ENCODE assay signal across 1 cellular context in the genomic region with DNA sequence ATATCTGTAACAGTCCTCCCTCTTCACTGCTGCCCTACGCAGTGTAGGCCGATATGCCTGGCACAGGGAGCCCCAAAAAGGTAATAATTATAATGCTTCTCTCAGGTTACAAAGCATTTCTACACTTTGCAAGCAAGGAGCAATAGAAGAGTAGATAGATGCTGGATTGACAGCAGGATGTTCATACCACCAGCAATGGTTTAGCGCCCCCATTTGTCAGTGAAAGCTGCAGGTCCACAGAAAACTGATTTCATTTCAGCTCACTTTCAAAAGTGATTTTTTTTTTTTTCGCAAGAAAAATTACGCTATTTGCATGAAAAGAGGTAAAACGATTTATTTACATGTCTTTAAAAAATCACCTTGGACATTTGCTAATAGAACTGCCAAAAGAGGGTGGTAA.
TF ChIP-seq lines count a peak whose summit lies in the region.

No MANE protein-coding gene starts in this region.

TF ChIP-seq in SK-N-SH treated with all-trans-retinoic acid at 6 μM for 48 hours, 23 proteins besides CTCF, POLR2A, EP300 and RAD21 (continued from another document):
- TF ChIP-seq, protein P1, sequence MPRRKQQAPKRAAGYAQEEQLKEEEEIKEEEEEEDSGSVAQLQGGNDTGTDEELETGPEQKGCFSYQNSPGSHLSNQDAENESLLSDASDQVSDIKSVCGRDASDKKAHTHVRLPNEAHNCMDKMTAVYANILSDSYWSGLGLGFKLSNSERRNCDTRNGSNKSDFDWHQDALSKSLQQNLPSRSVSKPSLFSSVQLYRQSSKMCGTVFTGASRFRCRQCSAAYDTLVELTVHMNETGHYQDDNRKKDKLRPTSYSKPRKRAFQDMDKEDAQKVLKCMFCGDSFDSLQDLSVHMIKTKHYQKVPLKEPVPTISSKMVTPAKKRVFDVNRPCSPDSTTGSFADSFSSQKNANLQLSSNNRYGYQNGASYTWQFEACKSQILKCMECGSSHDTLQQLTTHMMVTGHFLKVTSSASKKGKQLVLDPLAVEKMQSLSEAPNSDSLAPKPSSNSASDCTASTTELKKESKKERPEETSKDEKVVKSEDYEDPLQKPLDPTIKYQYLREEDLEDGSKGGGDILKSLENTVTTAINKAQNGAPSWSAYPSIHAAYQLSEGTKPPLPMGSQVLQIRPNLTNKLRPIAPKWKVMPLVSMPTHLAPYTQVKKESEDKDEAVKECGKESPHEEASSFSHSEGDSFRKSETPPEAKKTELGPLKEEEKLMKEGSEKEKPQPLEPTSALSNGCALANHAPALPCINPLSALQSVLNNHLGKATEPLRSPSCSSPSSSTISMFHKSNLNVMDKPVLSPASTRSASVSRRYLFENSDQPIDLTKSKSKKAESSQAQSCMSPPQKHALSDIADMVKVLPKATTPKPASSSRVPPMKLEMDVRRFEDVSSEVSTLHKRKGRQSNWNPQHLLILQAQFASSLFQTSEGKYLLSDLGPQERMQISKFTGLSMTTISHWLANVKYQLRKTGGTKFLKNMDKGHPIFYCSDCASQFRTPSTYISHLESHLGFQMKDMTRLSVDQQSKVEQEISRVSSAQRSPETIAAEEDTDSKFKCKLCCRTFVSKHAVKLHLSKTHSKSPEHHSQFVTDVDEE (CRISPR knock-in tag; IDR thresholded peaks at IDR 0.05) = no peak
- no peak for TF ChIP-seq ZNF70 (CRISPR knock-in tag; IDR thresholded peaks at IDR 0.05)
- no peak for TF ChIP-seq PPARA (CRISPR knock-in tag; IDR thresholded peaks at IDR 0.05; ENCODE audit: borderline replicate concordance)
- TF ChIP-seq, protein P2, sequence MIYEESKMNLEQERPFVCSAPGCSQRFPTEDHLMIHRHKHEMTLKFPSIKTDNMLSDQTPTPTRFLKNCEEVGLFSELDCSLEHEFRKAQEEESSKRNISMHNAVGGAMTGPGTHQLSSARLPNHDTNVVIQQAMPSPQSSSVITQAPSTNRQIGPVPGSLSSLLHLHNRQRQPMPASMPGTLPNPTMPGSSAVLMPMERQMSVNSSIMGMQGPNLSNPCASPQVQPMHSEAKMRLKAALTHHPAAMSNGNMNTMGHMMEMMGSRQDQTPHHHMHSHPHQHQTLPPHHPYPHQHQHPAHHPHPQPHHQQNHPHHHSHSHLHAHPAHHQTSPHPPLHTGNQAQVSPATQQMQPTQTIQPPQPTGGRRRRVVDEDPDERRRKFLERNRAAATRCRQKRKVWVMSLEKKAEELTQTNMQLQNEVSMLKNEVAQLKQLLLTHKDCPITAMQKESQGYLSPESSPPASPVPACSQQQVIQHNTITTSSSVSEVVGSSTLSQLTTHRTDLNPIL (CRISPR knock-in tag; IDR thresholded peaks at IDR 0.05; ENCODE audit: low read depth) = no peak
- no peak for TF ChIP-seq ZC3H10 (CRISPR knock-in tag; IDR thresholded peaks at IDR 0.05)
- no peak for TF ChIP-seq ARNTL (CRISPR knock-in tag; IDR thresholded peaks at IDR 0.05; ENCODE audit: borderline replicate concordance, low read depth)
- TF ChIP-seq ZNF565 (CRISPR knock-in tag; conservative IDR thresholded peaks at IDR 0.05; ENCODE audit: low read depth) = no peak
- TF ChIP-seq ESRRG (CRISPR knock-in tag; IDR thresholded peaks at IDR 0.05) = no peak
- TF ChIP-seq ZNF8 (CRISPR knock-in tag; IDR thresholded peaks at IDR 0.05) = no peak
- TF ChIP-seq, protein P3, sequence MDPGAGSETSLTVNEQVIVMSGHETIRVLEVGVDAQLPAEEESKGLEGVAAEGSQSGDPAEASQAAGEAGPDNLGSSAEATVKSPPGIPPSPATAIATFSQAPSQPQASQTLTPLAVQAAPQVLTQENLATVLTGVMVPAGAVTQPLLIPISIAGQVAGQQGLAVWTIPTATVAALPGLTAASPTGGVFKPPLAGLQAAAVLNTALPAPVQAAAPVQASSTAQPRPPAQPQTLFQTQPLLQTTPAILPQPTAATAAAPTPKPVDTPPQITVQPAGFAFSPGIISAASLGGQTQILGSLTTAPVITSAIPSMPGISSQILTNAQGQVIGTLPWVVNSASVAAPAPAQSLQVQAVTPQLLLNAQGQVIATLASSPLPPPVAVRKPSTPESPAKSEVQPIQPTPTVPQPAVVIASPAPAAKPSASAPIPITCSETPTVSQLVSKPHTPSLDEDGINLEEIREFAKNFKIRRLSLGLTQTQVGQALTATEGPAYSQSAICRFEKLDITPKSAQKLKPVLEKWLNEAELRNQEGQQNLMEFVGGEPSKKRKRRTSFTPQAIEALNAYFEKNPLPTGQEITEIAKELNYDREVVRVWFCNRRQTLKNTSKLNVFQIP (CRISPR knock-in tag; IDR thresholded peaks at IDR 0.05; ENCODE audit: borderline replicate concordance, low read depth) = no peak
